23 cellular contexts compared by ENCODE assay signal in genomic region chr2:555164-555922, GRCh38.
DNase-seq lines count a peak whose midpoint lies in the region; ATAC-seq and TF ChIP-seq lines count a peak whose summit lies in the region.
"Had no signal": no experiment of that assay in that cellular context is flagged by ENCODE, and none has a peak within 500 bp of the region (broad histone marks: within the 10 kb centered on the region; RNA-seq: fewer than 3 reads in every experiment).

No MANE protein-coding gene starts in this region.

- H3K9me3 ChIP-seq in SK-N-SH (0 out of 2 replicates have a peak, but pooled peaks cover 3% of the 10 kb centered on the region), esophagus muscularis mucosa (no peaks in the 10 kb centered on the region), testis (no peaks in the 10 kb centered on the region)
- H3K9me3 ChIP-seq: left lung had no signal

- H3K4me1 ChIP-seq in SK-N-SH (ENCODE audit: control insufficient read depth in 1 of 2, insufficient read depth in 2 of 2, low read depth in 1 of 2, low read length in 1 of 2) (peaks cover 0 to 20% of the 10 kb centered on the region in 2 experiments; a peak in 1 of 4 replicates), esophagus muscularis mucosa (peaks cover 0 to 8% (median 3%) of the 10 kb centered on the region in 4 donors), testis (no peaks in the 10 kb centered on the region)
- H3K4me1 ChIP-seq: left lung had no signal

- H3K36me3 ChIP-seq in SK-N-SH (replicated peaks in 1 of 2; ENCODE audit: control insufficient read depth in 1 of 2, insufficient read depth in 2 of 2, low read length in 1 of 2), result no peaks in the 10 kb centered on the region
- no peaks in the 10 kb centered on the region for H3K36me3 ChIP-seq in esophagus muscularis mucosa
- H3K36me3 ChIP-seq in testis (ENCODE audit: low read depth, missing control alignments), result no peaks in the 10 kb centered on the region
- H3K36me3 ChIP-seq: cardiac muscle cell, left lung had no signal

- H3F3A ChIP-seq in SK-N-SH (replicated peaks; ENCODE audit: insufficient read depth), result no peaks in the 10 kb centered on the region

- H3K27ac ChIP-seq in SK-N-SH (ENCODE audit: low read depth in 2 of 2, low read length in 1 of 2) (no peak overlapping the region; a peak in 1 of 4 replicates), esophagus muscularis mucosa (replicated peaks in 1 of 4) (no peak overlapping the region), testis (no peak overlapping the region)
- H3K27ac ChIP-seq: cardiac muscle cell, left lung had no signal

- H3K27me3 ChIP-seq in SK-N-SH (ENCODE audit: insufficient read depth) (no peaks in the 10 kb centered on the region), esophagus muscularis mucosa (peaks cover 0 to 34% (median 0%) of the 10 kb centered on the region in 4 donors), testis (no peaks in the 10 kb centered on the region)

- DNase-seq in SK-N-SH (peak; percentile 44), RPMI7951 (ENCODE audit: low read depth) (peak; percentile 19), esophagus muscularis mucosa (ENCODE audit: extremely low spot score) (peak; percentile 80), testis (peak; percentile 61), ureter (ENCODE audit: low spot score) (no peak), HUDEP-2 (lab: John Stamatoyannopoulos, UW; ENCODE audit: unreplicated experiment in 76 of 76) (no peak)
- DNase-seq: activated naive CD4-positive, alpha-beta T cell; activated T-cell treated with anti-CD3 and anti-CD28 coated beads, Interleukin-2, amount 50 U/mL, for 4 hours; AML-193; GDM1; HFFc6; KBM-7; left lung; NCI-H1694 treated with DMSO at 0.1 percent for 48 hours; NCI-H226; NCI-H774; SIG-M5; stimulated activated naive CD8-positive, alpha-beta T cell treated with anti-CD3 and anti-CD28 coated beads, Interleukin-15, amount 100 ng/mL, for 72 hours; trophoblast cell had no signal

- no peaks in the 10 kb centered on the region for H3K9me2 ChIP-seq in SK-N-SH

- TF ChIP-seq POLR2A in esophagus muscularis mucosa (IDR thresholded peaks at IDR 0.05; ENCODE audit: low read depth), result no peak
- TF ChIP-seq POLR2A in testis (IDR thresholded peaks at IDR 0.05), result no peak

- CTCF ChIA-PET in SK-N-SH (lab: Yijun Ruan, JAX), result interaction anchor here (0.8 to 2.9 kb wide), 6 partner anchors 8 to 82 kb away, joined by 3 to 13 read pairs (median 6); no protein-coding TSS in a partner anchor

- no peak for ATAC-seq in SK-N-SH treated with all-trans-retinoic acid at 6 μM for 48 hours
- ATAC-seq in HG02840 (IDR thresholded peaks at IDR 0.05; ENCODE audit: low FRiP score, unreplicated experiment), result no peak
- ATAC-seq: activated T-cell treated with anti-CD3 and anti-CD28 coated beads, Interleukin-2, amount 50 U/mL, for 4 hours; left lung; right cardiac atrium; stimulated activated naive CD8-positive, alpha-beta T cell treated with anti-CD3 and anti-CD28 coated beads, Interleukin-15, amount 100 ng/mL, for 72 hours had no signal

- H4K20me1 ChIP-seq in SK-N-SH (ENCODE audit: insufficient read depth), result no peaks in the 10 kb centered on the region

- no peaks in the 10 kb centered on the region for H3K79me2 ChIP-seq in SK-N-SH (ENCODE audit: insufficient read depth)

- intact Hi-C loops in esophagus muscularis mucosa (cut with DNase I) (no loop called here), testis (cut with DNase I; ENCODE audit: low total_unique reads) (no loop called here)

- no peak for TF ChIP-seq RAD21 in SK-N-SH (IDR thresholded peaks at IDR 0.05; ENCODE audit: low read length)

- no peak overlapping the region for H3K4me3 ChIP-seq in SK-N-SH (ENCODE audit: low read depth in 2 of 2, low read length in 1 of 2)
- H3K4me3 ChIP-seq in esophagus muscularis mucosa, result no peak overlapping the region
- H3K4me3 ChIP-seq in testis, result no peak overlapping the region
- H3K4me3 ChIP-seq: cardiac muscle cell, left lung had no signal

- WGBS in SK-N-SH (ENCODE audit: low lambda C conversion rate), result 45% methylated on average over 12 of the region's 12 CpGs
- 56% methylated on average over 9 of the region's 12 CpGs for WGBS in esophagus muscularis mucosa
- WGBS in testis, 2 donors, result 52 to 58% methylated on average over 12 of the region's 12 CpGs

- TF ChIP-seq EP300 in SK-N-SH (IDR thresholded peaks at IDR 0.05; ENCODE audit: borderline replicate concordance in 1 of 2, low read depth in 1 of 2, low read length in 1 of 2), result no peak
- no peak for TF ChIP-seq EP300 in esophagus muscularis mucosa (IDR thresholded peaks at IDR 0.05)

- POLR2A ChIA-PET in SK-N-SH (lab: Yijun Ruan, JAX), result no interaction called here

- no peak overlapping the region for H3K4me2 ChIP-seq in SK-N-SH

- H3K9ac ChIP-seq in SK-N-SH, result no peak overlapping the region

- H2AFZ ChIP-seq in SK-N-SH (ENCODE audit: low read depth), result no peak overlapping the region

- TF ChIP-seq CTCF in SK-N-SH (IDR thresholded peaks at IDR 0.05) (no peak), esophagus muscularis mucosa (IDR thresholded peaks at IDR 0.05) (no peak), testis (IDR thresholded peaks at IDR 0.05) (no peak)

TF ChIP-seq in SK-N-SH, 30 proteins besides CTCF, POLR2A, EP300 and RAD21:
- TF ChIP-seq GABPA (IDR thresholded peaks at IDR 0.05; ENCODE audit: low read depth), result no peak
- no peak for TF ChIP-seq RFX5 (IDR thresholded peaks at IDR 0.05; ENCODE audit: low read length)
- no peak for TF ChIP-seq MAX (IDR thresholded peaks at IDR 0.05; ENCODE audit: low read depth)
- TF ChIP-seq RCOR1 (IDR thresholded peaks at IDR 0.05; ENCODE audit: low read length), result no peak
- TF ChIP-seq TAF1 (IDR thresholded peaks at IDR 0.05; ENCODE audit: borderline replicate concordance, low read depth, low read length), result no peak

TF ChIP-seq in SK-N-SH treated with all-trans-retinoic acid at 6 μM for 48 hours, 23 proteins besides CTCF, POLR2A, EP300 and RAD21:
- no peak for TF ChIP-seq CSRNP3 (CRISPR knock-in tag; IDR thresholded peaks at IDR 0.05)
TF ChIP-seq in SK-N-SH treated with all-trans-retinoic acid at 6 μM for 48 hours: peak in this region for 0.

Comparison
In these comparisons a context has a peak if more than half of its experiments do, and no peak if none do; other contexts are left out.
1. DNase-seq: peak in SK-N-SH (single experiment), RPMI7951 (single experiment), esophagus muscularis mucosa (single experiment) and testis (single experiment); none in ureter (single experiment) and HUDEP-2 (0 of 76).